Comparison of ENCODE assay signal across 1 cellular context in the genomic region with DNA sequence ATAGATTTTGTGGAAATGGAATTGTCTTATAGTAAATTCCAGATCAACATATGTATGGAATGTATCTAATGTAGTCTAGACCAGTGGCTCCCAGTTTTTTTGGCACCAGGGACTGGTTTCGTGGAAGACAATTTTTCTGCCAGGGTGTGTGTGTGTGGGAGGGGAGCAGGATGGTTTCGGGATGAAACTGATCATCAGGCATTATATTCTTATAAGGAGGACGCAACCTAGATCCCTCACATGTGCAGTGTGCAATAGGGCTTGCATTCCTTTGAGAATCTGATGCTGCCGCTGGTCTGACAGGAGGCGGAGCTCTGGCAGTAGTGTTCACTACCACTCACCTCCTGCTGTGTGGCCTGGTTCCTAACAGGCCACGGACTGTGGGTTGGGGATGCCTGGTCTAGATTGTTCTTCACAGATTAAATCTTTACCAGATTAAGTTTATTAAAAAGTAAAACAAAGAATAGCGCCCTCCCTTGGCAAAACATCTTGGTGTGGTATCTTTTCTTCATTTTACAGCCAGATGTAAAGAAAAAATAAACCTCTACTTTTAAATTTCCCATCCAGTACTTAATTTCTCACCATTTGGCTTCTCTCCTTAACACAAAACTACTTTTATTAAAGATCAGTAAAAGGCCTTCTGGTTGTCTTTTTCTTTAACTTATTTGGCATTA.
TF ChIP-seq lines count a peak whose summit lies in the region.

No MANE protein-coding gene starts in this region.

TF ChIP-seq in HepG2, 621 proteins besides CTCF, POLR2A, EP300 and RAD21 (continued from another document):
- TF ChIP-seq, protein P1, sequence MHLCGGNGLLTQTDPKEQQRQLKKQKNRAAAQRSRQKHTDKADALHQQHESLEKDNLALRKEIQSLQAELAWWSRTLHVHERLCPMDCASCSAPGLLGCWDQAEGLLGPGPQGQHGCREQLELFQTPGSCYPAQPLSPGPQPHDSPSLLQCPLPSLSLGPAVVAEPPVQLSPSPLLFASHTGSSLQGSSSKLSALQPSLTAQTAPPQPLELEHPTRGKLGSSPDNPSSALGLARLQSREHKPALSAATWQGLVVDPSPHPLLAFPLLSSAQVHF (CRISPR knock-in tag; IDR thresholded peaks at IDR 0.05), result no peak
- no peak for TF ChIP-seq ZNF883 (CRISPR knock-in tag; IDR thresholded peaks at IDR 0.05; ENCODE audit: not compliant biosample characterization)
- no peak for TF ChIP-seq ZNF441 (CRISPR knock-in tag; IDR thresholded peaks at IDR 0.05; ENCODE audit: borderline replicate concordance)
- no peak for TF ChIP-seq HOXA5 (CRISPR knock-in tag; IDR thresholded peaks at IDR 0.05)
- no peak for TF ChIP-seq SP1 (IDR thresholded peaks at IDR 0.05)
- no peak for TF ChIP-seq SP1 (CRISPR knock-in tag; IDR thresholded peaks at IDR 0.05)
- TF ChIP-seq RFXAP (CRISPR knock-in tag; IDR thresholded peaks at IDR 0.05; ENCODE audit: borderline replicate concordance), result no peak
- TF ChIP-seq MTA3 (CRISPR knock-in tag; IDR thresholded peaks at IDR 0.05), result no peak
TF ChIP-seq in HepG2: peak in this region for 0.
